Comparison of ENCODE assay signal across 17 cellular contexts in genomic region chr4:145930592-145930991, GRCh38. TPM values are rescaled to one million over a fixed set of nuclear protein-coding genes. Genes with fewer than 3 reads are reported as not detected.
DNase-seq lines count a peak whose midpoint lies in the region; ATAC-seq and TF ChIP-seq lines count a peak whose summit lies in the region.
"Had no signal": no experiment of that assay in that cellular context is flagged by ENCODE, and none has a peak within 500 bp of the region (broad histone marks: within the 10 kb centered on the region; RNA-seq: fewer than 3 reads in every experiment).

No MANE protein-coding gene starts in this region.

- no peak for TF ChIP-seq CTCF in GM10266 (IDR thresholded peaks at IDR 0.05; ENCODE audit: control insufficient read depth, insufficient read depth, low read depth, missing control alignments)

- H3K4me3 Mint-ChIP-seq in central memory CD8-positive, alpha-beta T cell, result no peak overlapping the region
- H3K4me3 Mint-ChIP-seq in naive thymus-derived CD4-positive, alpha-beta T cell, result no peak overlapping the region
- H3K4me3 Mint-ChIP-seq: T-helper 1 cell treated with Interleukin-12 subunit alpha and Interleukin-12 subunit beta and Interleukin-4 antibody, amounts not matched to agents 30 μg/mL and 1 μg/mL, for 36 hours had no signal

- H3K4me3 ChIP-seq in naive thymus-derived CD4-positive, alpha-beta T cell (ENCODE audit: low read length), result no peak overlapping the region
- H3K4me3 ChIP-seq: ascending aorta, dorsolateral prefrontal cortex, pancreas, thoracic aorta had no signal

- no peaks in the 10 kb centered on the region for H3K9me3 ChIP-seq in naive thymus-derived CD4-positive, alpha-beta T cell (ENCODE audit: control insufficient read depth in 2 of 3, low read length in 3 of 3)
- H3K9me3 ChIP-seq: ascending aorta, pancreas, thoracic aorta had no signal

- no peak overlapping the region for H3K27ac ChIP-seq in naive thymus-derived CD4-positive, alpha-beta T cell (ENCODE audit: low read depth, low read length)
- H3K27ac ChIP-seq: pancreas, thoracic aorta had no signal

- H3K36me3 ChIP-seq in naive thymus-derived CD4-positive, alpha-beta T cell (ENCODE audit: control insufficient read depth in 2 of 3, insufficient read depth in 3 of 3, low read length in 3 of 3), result no peaks in the 10 kb centered on the region
- H3K36me3 ChIP-seq: ascending aorta, pancreas, thoracic aorta had no signal

- CTCF ChIA-PET in naive thymus-derived CD4-positive, alpha-beta T cell (lab: Charles Lee), result interaction anchor here (0.7 kb wide), 1 partner anchor 8 kb away, joined by 3 read pairs; no protein-coding TSS in a partner anchor

- peak overlapping the region; percentile 69 for H3K27ac Mint-ChIP-seq in central memory CD8-positive, alpha-beta T cell (ENCODE audit: low read depth)
- peak overlapping the region in 3 of 9 donors; percentile 12 to 76 (median 57) for H3K27ac Mint-ChIP-seq in naive thymus-derived CD4-positive, alpha-beta T cell
- H3K27ac Mint-ChIP-seq: T-helper 1 cell treated with Interleukin-12 subunit alpha and Interleukin-12 subunit beta and Interleukin-4 antibody, amounts not matched to agents 30 μg/mL and 1 μg/mL, for 36 hours had no signal

- H3K9me3 Mint-ChIP-seq in central memory CD8-positive, alpha-beta T cell, result no peaks in the 10 kb centered on the region
- peaks cover 0 to 9% (median 0%) of the 10 kb centered on the region in 11 donors for H3K9me3 Mint-ChIP-seq in naive thymus-derived CD4-positive, alpha-beta T cell

- peaks cover 3% of the 10 kb centered on the region for H3K36me3 Mint-ChIP-seq in central memory CD8-positive, alpha-beta T cell (ENCODE audit: insufficient read depth)
- H3K36me3 Mint-ChIP-seq in naive thymus-derived CD4-positive, alpha-beta T cell, result peaks cover 6 to 19% (median 11%) of the 10 kb centered on the region in 5 donors

- POLR2A ChIA-PET in naive thymus-derived CD4-positive, alpha-beta T cell (lab: Charles Lee), result no interaction called here

- peak; percentile 33 for ATAC-seq in HG02870 (IDR thresholded peaks at IDR 0.05; ENCODE audit: unreplicated experiment)
- ATAC-seq in central memory CD8-positive, alpha-beta T cell (replicated peaks; ENCODE audit: extremely low read depth, poor library complexity, severe bottlenecking), result no peak
- ATAC-seq in naive thymus-derived CD4-positive, alpha-beta T cell, result peak; percentile 27
- no peak for ATAC-seq in HG03135 (IDR thresholded peaks at IDR 0.05; ENCODE audit: unreplicated experiment)
- ATAC-seq: HCT116, pancreas had no signal

- peaks cover 70% of the 10 kb centered on the region for H3K4me1 Mint-ChIP-seq in central memory CD8-positive, alpha-beta T cell
- H3K4me1 Mint-ChIP-seq in naive thymus-derived CD4-positive, alpha-beta T cell, result peaks cover 19 to 45% (median 27%) of the 10 kb centered on the region in 7 donors

- no peaks in the 10 kb centered on the region for H3K27me3 ChIP-seq in naive thymus-derived CD4-positive, alpha-beta T cell (ENCODE audit: control insufficient read depth in 2 of 2, insufficient read depth in 2 of 2, low read length in 2 of 2)
- H3K27me3 ChIP-seq: ascending aorta, dorsolateral prefrontal cortex, pancreas had no signal

- intact Hi-C loops in naive thymus-derived CD4-positive, alpha-beta T cell (cut with micrococcal nuclease), result loop anchor here in 1 of 2 donors (10.0 kb wide), 1 partner anchor 594 kb away; the partner anchor contains the start of gene SLC10A7

- no peaks in the 10 kb centered on the region for H3K27me3 Mint-ChIP-seq in central memory CD8-positive, alpha-beta T cell
- H3K27me3 Mint-ChIP-seq in naive thymus-derived CD4-positive, alpha-beta T cell, result no peaks in the 10 kb centered on the region

- peaks cover 0 to 13% of the 10 kb centered on the region in 2 donors for H3K4me1 ChIP-seq in naive thymus-derived CD4-positive, alpha-beta T cell (ENCODE audit: control insufficient read depth in 2 of 2, insufficient read depth in 2 of 2, low read length in 2 of 2)

- DNase-seq in GM10266 (ENCODE audit: extremely low spot score) (peak; percentile 26), activated T-cell treated with anti-CD3 and anti-CD28 coated beads for 4 hours (no peak), occipital lobe (lab: John Stamatoyannopoulos, UW) (no peak), T1000 (lab: John Stamatoyannopoulos, UW) (no peak)
- DNase-seq in central memory CD8-positive, alpha-beta T cell (ENCODE audit: low spot score in 2 of 2), result no peak
- DNase-seq in naive thymus-derived CD4-positive, alpha-beta T cell, result no peak
- DNase-seq: activated CD4-positive, alpha-beta T cell treated with anti-CD3 and anti-CD28 coated beads for 48 hours; dorsolateral prefrontal cortex; mesendoderm; NCI-H524; pancreas had no signal

RNA-seq across cellular contexts. Expression of gene ZNF827, which starts 8.0 kb away (rescaled TPM):
- 10 to 100 TPM; 20.6 to 32.2 (median 25.9) TPM for total RNA-seq in naive thymus-derived CD4-positive, alpha-beta T cell
- polyA plus RNA-seq in naive thymus-derived CD4-positive, alpha-beta T cell, result 1 to 10 TPM; 2.3 to 5.0 TPM
- 11.7 TPM for total RNA-seq in occipital lobe

Comparison
In these comparisons a context has a peak if more than half of its experiments do, and no peak if none do; other contexts are left out.
1. ATAC-seq: peak in HG02870 (single experiment) and naive thymus-derived CD4-positive, alpha-beta T cell (single experiment); none in central memory CD8-positive, alpha-beta T cell (single experiment) and HG03135 (single experiment).